8 cellular contexts compared by ENCODE assay signal in genomic region chr18:24015897-24016631, GRCh38. TPM values are rescaled to one million over a fixed set of nuclear protein-coding genes. Genes with fewer than 3 reads are reported as not detected.
A peak's percentile ranks its signal among the peaks of the same experiment; 100 is the strongest.
DNase-seq lines count a peak whose midpoint lies in the region; ATAC-seq, FAIRE-seq and TF ChIP-seq lines count a peak whose summit lies in the region.

No MANE protein-coding gene starts in this region.

- no peaks in the 10 kb centered on the region for H3K9me3 Mint-ChIP-seq in MCF 10A (ENCODE audit: unreplicated experiment)

- peaks cover 9 to 21% of the 10 kb centered on the region in 2 experiments; a peak in 3 of 4 replicates for H3K4me1 ChIP-seq in HCT116 (ENCODE audit: control insufficient read depth in 1 of 2, insufficient read depth in 2 of 2, low read length in 2 of 2)
- peaks cover 4% of the 10 kb centered on the region for H3K4me1 ChIP-seq in mucosa of stomach (ENCODE audit: control insufficient read depth, insufficient read depth, low read length)
- peaks cover 3 to 7% of the 10 kb centered on the region in 2 donors for H3K4me1 ChIP-seq in thyroid gland

- H3K9me3 ChIP-seq in HCT116 (ENCODE audit: control insufficient read depth in 1 of 2, insufficient read depth in 1 of 2, low read depth in 1 of 2, low read length in 2 of 2) (no peaks in the 10 kb centered on the region), mucosa of stomach (ENCODE audit: control insufficient read depth, low read length) (no peaks in the 10 kb centered on the region), thyroid gland (no peaks in the 10 kb centered on the region)

- H3K27me3 Mint-ChIP-seq in MCF 10A (ENCODE audit: insufficient read depth, unreplicated experiment) = no peaks in the 10 kb centered on the region

- H3K27ac ChIP-seq in HCT116 (ENCODE audit: low read depth, low read length) (no peak overlapping the region), thyroid gland (no peak overlapping the region)

- H3K9me2 ChIP-seq in HCT116 (ENCODE audit: insufficient read depth) = no peaks in the 10 kb centered on the region

- DNase-seq in AG04449 (ENCODE audit: low read depth, low spot score) (no peak), HCT116 (ENCODE audit: low read depth, low spot score) (no peak), MCF 10A (ENCODE audit: unreplicated experiment) (no peak), inferior parietal cortex (ENCODE audit: extremely low spot score) (no peak), urothelium cell line (ENCODE audit: low spot score) (no peak), thyroid gland (no peak), retina (no peak)

- no peak for FAIRE-seq in urothelium cell line (lab: Jason Lieb, UNC)

- peaks cover 23% of the 10 kb centered on the region for H3K4me1 Mint-ChIP-seq in MCF 10A (ENCODE audit: insufficient read depth, unreplicated experiment)

- POLR2A ChIA-PET in AG04449 (lab: Yijun Ruan, JAX) (no interaction called here), HCT116 (lab: Charles Lee) (interaction anchor here (1.8 kb wide), 1 partner anchor 60 kb away, joined by 4 read pairs; no protein-coding TSS in a partner anchor), MCF 10A (lab: Yijun Ruan, JAX) (interaction anchor here (0.6 to 7.1 kb wide), 16 partner anchors 10 to 381 kb away, joined by 3 to 65 read pairs (median 5); partner anchors contain the start of gene OSBPL1A)

- peaks cover 6% of the 10 kb centered on the region for H3K36me3 Mint-ChIP-seq in MCF 10A (ENCODE audit: insufficient read depth, unreplicated experiment)

- BruUV-seq in HCT116 (replicated peaks; lab: Mats Ljungman, UMichigan) = TSS peak; percentile 55
- BruUV-seq in MCF 10A (replicated peaks; lab: Mats Ljungman, UMichigan) = TSS peak; percentile 62

- intact Hi-C loops in HCT116 (cut with micrococcal nuclease) (no loop called here), MCF 10A (cut with micrococcal nuclease) (loop anchor here (1.0 to 5.0 kb wide), 3 partner anchors 17 to 101 kb away; no protein-coding TSS in a partner anchor), thyroid gland (cut with DNase I) (no loop called here)

- H3K36me3 ChIP-seq in HCT116 (ENCODE audit: control insufficient read depth in 1 of 2, insufficient read depth in 2 of 2, low read length in 2 of 2) (no peaks in the 10 kb centered on the region), mucosa of stomach (ENCODE audit: control insufficient read depth, insufficient read depth, low read length) (no peaks in the 10 kb centered on the region), thyroid gland (no peaks in the 10 kb centered on the region)

- TF ChIP-seq CTCF in AG04449 (IDR thresholded peaks at IDR 0.05; ENCODE audit: insufficient read depth, low read length, missing control alignments) (no peak), HCT116 (IDR thresholded peaks at IDR 0.05 in 2 of 3, conservative IDR thresholded peaks at IDR 0.05 in 1 of 3; ENCODE audit: borderline replicate concordance in 1 of 3, insufficient read depth in 1 of 3, low read depth in 2 of 3, low read length in 2 of 3) (no peak), MCF 10A (IDR thresholded peaks at IDR 0.05; ENCODE audit: unreplicated experiment) (no peak), thyroid gland (IDR thresholded peaks at IDR 0.05) (no peak)

- no peak overlapping the region for H2AFZ ChIP-seq in HCT116 (ENCODE audit: low read depth, low read length, poor library complexity, severe bottlenecking)

- CTCF ChIA-PET in AG04449 (lab: Yijun Ruan, JAX) (interaction anchor here (0.8 to 2.0 kb wide), 3 partner anchors 10 to 17 kb away, joined by 3 to 7 read pairs (median 4); no protein-coding TSS in a partner anchor), HCT116 (lab: Charles Lee) (interaction anchor here (0.8 to 1.0 kb wide), 2 partner anchors 96 to 198 kb away, joined by 3 to 4 read pairs; no protein-coding TSS in a partner anchor), MCF 10A (lab: Yijun Ruan, JAX) (interaction anchor here (0.7 to 3.6 kb wide), 9 partner anchors 9 to 291 kb away, joined by 3 to 15 read pairs (median 3); no protein-coding TSS in a partner anchor)

- no peaks in the 10 kb centered on the region for H4K20me1 ChIP-seq in HCT116 (ENCODE audit: insufficient read depth)

- H3K27me3 ChIP-seq in HCT116 (ENCODE audit: insufficient read depth, low read length) (no peaks in the 10 kb centered on the region), mucosa of stomach (ENCODE audit: control insufficient read depth, insufficient read depth, low read length) (no peaks in the 10 kb centered on the region), thyroid gland (no peaks in the 10 kb centered on the region)

- RAD21 ChIA-PET in HCT116 (lab: Charles Lee; ENCODE audit: low non-redundant PET in 1 of 2, low total read pairs in 2 of 2, uncharacterized antibody in 2 of 2, unreplicated experiment in 2 of 2) = no interaction called here

- peak overlapping the region; percentile 95 for H3K4me2 ChIP-seq in HCT116 (ENCODE audit: low read length)

- no peak for TF ChIP-seq POLR2A in HCT116 (IDR thresholded peaks at IDR 0.05; ENCODE audit: borderline replicate concordance, extremely low read depth, insufficient read depth, insufficient read length)
- no peak for TF ChIP-seq POLR2A in thyroid gland (IDR thresholded peaks at IDR 0.05)

- H3K4me3 ChIP-seq in AG04449 (ENCODE audit: low read depth, low read length) (peak overlapping the region; percentile 83), HCT116 (replicated peaks in 1 of 2; ENCODE audit: low read depth in 1 of 2, low read length in 2 of 2) (peak overlapping the region; percentile 77 to 85), mucosa of stomach (ENCODE audit: low read length) (peak overlapping the region; percentile 2), thyroid gland (replicated peaks in 1 of 3) (peak overlapping the region in 1 of 3 donors; percentile 70)

- TF ChIP-seq RAD21 in HCT116 (IDR thresholded peaks at IDR 0.05; ENCODE audit: low read depth) = no peak

- 57 to 61% methylated on average over 12 of the region's 12 CpGs for WGBS in thyroid gland, 2 donors

- ATAC-seq in HCT116 = no peak

- H3K79me2 ChIP-seq in HCT116 (ENCODE audit: insufficient read depth, low read length) = peaks cover 42% of the 10 kb centered on the region

- H3K9ac ChIP-seq in HCT116 (ENCODE audit: low read length) (peak overlapping the region; percentile 81), mucosa of stomach (ENCODE audit: low read length) (no peak overlapping the region)

- no peak overlapping the region for H3K27ac Mint-ChIP-seq in MCF 10A (ENCODE audit: low read depth, unreplicated experiment)

- H3K4me3 Mint-ChIP-seq in MCF 10A (ENCODE audit: unreplicated experiment) = peak overlapping the region; percentile 93

TF ChIP-seq in HCT116, 20 proteins besides CTCF, POLR2A, EP300 and RAD21 (continues in another document):
- TF ChIP-seq ZNF274 (IDR thresholded peaks at IDR 0.05; ENCODE audit: low read depth, low read length) (no peak), FOSL1 (IDR thresholded peaks at IDR 0.05; ENCODE audit: low read depth) (no peak), YY1 (IDR thresholded peaks at IDR 0.05; ENCODE audit: extremely low read depth, insufficient replicate concordance, low read depth, low read length) (no peak), TCF7L2 (IDR thresholded peaks at IDR 0.05; ENCODE audit: borderline replicate concordance, extremely low read depth, insufficient read depth, insufficient read length) (no peak), POLR2AphosphoS5 (IDR thresholded peaks at IDR 0.05; ENCODE audit: low read depth, low read length) (no peak), CEBPB (IDR thresholded peaks at IDR 0.05; ENCODE audit: low read depth) (no peak), MAX (IDR thresholded peaks at IDR 0.05) (no peak), ZFX (IDR thresholded peaks at IDR 0.05) (no peak)
- TF ChIP-seq, protein P1, sequence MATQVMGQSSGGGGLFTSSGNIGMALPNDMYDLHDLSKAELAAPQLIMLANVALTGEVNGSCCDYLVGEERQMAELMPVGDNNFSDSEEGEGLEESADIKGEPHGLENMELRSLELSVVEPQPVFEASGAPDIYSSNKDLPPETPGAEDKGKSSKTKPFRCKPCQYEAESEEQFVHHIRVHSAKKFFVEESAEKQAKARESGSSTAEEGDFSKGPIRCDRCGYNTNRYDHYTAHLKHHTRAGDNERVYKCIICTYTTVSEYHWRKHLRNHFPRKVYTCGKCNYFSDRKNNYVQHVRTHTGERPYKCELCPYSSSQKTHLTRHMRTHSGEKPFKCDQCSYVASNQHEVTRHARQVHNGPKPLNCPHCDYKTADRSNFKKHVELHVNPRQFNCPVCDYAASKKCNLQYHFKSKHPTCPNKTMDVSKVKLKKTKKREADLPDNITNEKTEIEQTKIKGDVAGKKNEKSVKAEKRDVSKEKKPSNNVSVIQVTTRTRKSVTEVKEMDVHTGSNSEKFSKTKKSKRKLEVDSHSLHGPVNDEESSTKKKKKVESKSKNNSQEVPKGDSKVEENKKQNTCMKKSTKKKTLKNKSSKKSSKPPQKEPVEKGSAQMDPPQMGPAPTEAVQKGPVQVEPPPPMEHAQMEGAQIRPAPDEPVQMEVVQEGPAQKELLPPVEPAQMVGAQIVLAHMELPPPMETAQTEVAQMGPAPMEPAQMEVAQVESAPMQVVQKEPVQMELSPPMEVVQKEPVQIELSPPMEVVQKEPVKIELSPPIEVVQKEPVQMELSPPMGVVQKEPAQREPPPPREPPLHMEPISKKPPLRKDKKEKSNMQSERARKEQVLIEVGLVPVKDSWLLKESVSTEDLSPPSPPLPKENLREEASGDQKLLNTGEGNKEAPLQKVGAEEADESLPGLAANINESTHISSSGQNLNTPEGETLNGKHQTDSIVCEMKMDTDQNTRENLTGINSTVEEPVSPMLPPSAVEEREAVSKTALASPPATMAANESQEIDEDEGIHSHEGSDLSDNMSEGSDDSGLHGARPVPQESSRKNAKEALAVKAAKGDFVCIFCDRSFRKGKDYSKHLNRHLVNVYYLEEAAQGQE (IDR thresholded peaks at IDR 0.05; ENCODE audit: low read depth) = no peak

RNA-seq across cellular contexts. Expression of gene TTC39C, which starts 1.5 kb away (rescaled TPM):
- 24.8 TPM for total RNA-seq in HCT116 (2021; ENCODE audit: unreplicated experiment)
- polyA plus RNA-seq in HCT116 (2012) = 10.2 and 11.7 TPM in 2 replicates
- 11.4 and 12.9 TPM in 2 replicates for total RNA-seq in MCF 10A (2022)
- 10 to 100 TPM; 10.6 to 25.4 (median 12.9) TPM for total RNA-seq in thyroid gland
